ENCODE assay signal across 8 cellular contexts in genomic region chr9:22452415-22453010, GRCh38. TPM values are rescaled to one million over a fixed set of nuclear protein-coding genes. Genes with fewer than 3 reads are reported as not detected.
DNase-seq lines count a peak whose midpoint lies in the region; ATAC-seq and TF ChIP-seq lines count a peak whose summit lies in the region.

No MANE protein-coding gene starts in this region.

- no peak overlapping the region for H3K27ac ChIP-seq in HEK293 (ENCODE audit: extremely low read depth, low read depth, low read length)
- H3K27ac ChIP-seq in right cardiac atrium (ENCODE audit: low read length) = no peak overlapping the region

- H3K4me1 ChIP-seq in HEK293 (ENCODE audit: control insufficient read depth, insufficient read depth, low read length) (no peaks in the 10 kb centered on the region), right cardiac atrium (ENCODE audit: control insufficient read depth, insufficient read depth, low read length) (no peaks in the 10 kb centered on the region)

- CTCF ChIA-PET in HEK293 (lab: Yijun Ruan, JAX) = interaction anchor here (0.6 to 6.0 kb wide), 38 partner anchors 8 to 643 kb away, joined by 3 to 183 read pairs (median 4); no protein-coding TSS in a partner anchor

- DNase-seq in GM03348 (ENCODE audit: low spot score) (peak; percentile 13), NCI-H2107 treated with DMSO at 0.1 percent for 48 hours (lab: John Stamatoyannopoulos, UW; ENCODE audit: unreplicated experiment) (peak; percentile 52), right cardiac atrium (peak; percentile 35 to 74 (median 54)), NCI-H510A (lab: John Stamatoyannopoulos, UW) (no peak), COLO829 (ENCODE audit: low spot score) (no peak)
- peak; percentile 8 for DNase-seq in activated T-helper 9 cell treated with anti-CD3 and anti-CD28 coated beads, Interleukin-2, amount 50 U/mL, for 16 hours (ENCODE audit: low read depth)
- peak; percentile 18 to 20 for DNase-seq in stimulated activated CD4-positive, alpha-beta T cell treated with anti-CD3 and anti-CD28 coated beads, Interleukin-1b, Interleukin-23, amount 100 ng/mL, for 4 hours (ENCODE audit: low read depth in 2 of 2)

- no peaks in the 10 kb centered on the region for H3K36me3 ChIP-seq in HEK293 (ENCODE audit: control insufficient read depth in 2 of 2, insufficient read depth in 1 of 2, low read length in 2 of 2)

- no peaks in the 10 kb centered on the region for H3K9me3 ChIP-seq in HEK293 (ENCODE audit: control insufficient read depth, insufficient read depth, low read depth, low read length)
- no peaks in the 10 kb centered on the region for H3K9me3 ChIP-seq in right cardiac atrium (ENCODE audit: control insufficient read depth, low read length)

- intact Hi-C loops in right cardiac atrium (cut with DNase I) = loop anchor here in 2 of 4 donors (5.0 to 10.0 kb wide), 2 partner anchors 140 to 148 kb away; no protein-coding TSS in a partner anchor

- no peak for TF ChIP-seq CTCF in HEK293 (tag by site-specific recombination; IDR thresholded peaks at IDR 0.05)

- no peaks in the 10 kb centered on the region for H3K27me3 ChIP-seq in right cardiac atrium (ENCODE audit: control insufficient read depth, insufficient read depth)

- no peak for ATAC-seq in right cardiac atrium

- WGBS in right cardiac atrium = 10% methylated on average over 4 of the region's 4 CpGs

- H3K4me3 ChIP-seq in HEK293 (ENCODE audit: low read depth, low read length) (no peak overlapping the region), right cardiac atrium (ENCODE audit: low read length) (no peak overlapping the region)

- POLR2A ChIA-PET in HEK293 (lab: Yijun Ruan, JAX) = interaction anchor here (1.1 kb wide), 1 partner anchor 145 kb away, joined by 3 read pairs; no protein-coding TSS in a partner anchor

TF ChIP-seq in HEK293, 187 proteins besides CTCF, POLR2A, EP300 and RAD21:
- TF ChIP-seq ZNF654 (tag by site-specific recombination; IDR thresholded peaks at IDR 0.05; ENCODE audit: low read depth) (peak; percentile 73), ZNF473 (tag by site-specific recombination; IDR thresholded peaks at IDR 0.05) (no peak)

RNA-seq across cellular contexts. Expression of gene DMRTA1, which starts 5.9 kb away (rescaled TPM):
- under 1 TPM; 0.31 to 0.76 (median 0.61) TPM for total RNA-seq in right cardiac atrium
- 0.20 TPM for polyA plus RNA-seq in right cardiac atrium

Comparison
In these comparisons a context has a peak if more than half of its experiments do, and no peak if none do; other contexts are left out.
1. DNase-seq: peak in GM03348 (single experiment), NCI-H2107 treated with DMSO at 0.1 percent for 48 hours (single experiment), activated T-helper 9 cell treated with anti-CD3 and anti-CD28 coated beads, Interleukin-2, amount 50 U/mL, for 16 hours (single experiment), right cardiac atrium (3 of 3) and stimulated activated CD4-positive, alpha-beta T cell treated with anti-CD3 and anti-CD28 coated beads, Interleukin-1b, Interleukin-23, amount 100 ng/mL, for 4 hours (2 of 2); none in NCI-H510A (single experiment) and COLO829 (single experiment).